In genomic region chr16:57355898-57356414, GRCh38 we compare ENCODE assay signal across 28 cellular contexts. TPM values are rescaled to one million over a fixed set of nuclear protein-coding genes. Genes with fewer than 3 reads are reported as not detected.
"Had no signal": no experiment of that assay in that cellular context is flagged by ENCODE, and none has a peak within 500 bp of the region (broad histone marks: within the 10 kb centered on the region; RNA-seq: fewer than 3 reads in every experiment).

No MANE protein-coding gene starts in this region.

- H3K4me3 ChIP-seq: cardiac muscle cell, SK-N-MC had no signal

- H3K27me3 ChIP-seq: cardiac muscle cell had no signal

- DNase-seq: activated CD4-positive, alpha-beta memory T cell treated with anti-CD3 and anti-CD28 coated beads for 36 hours; activated CD4-positive, alpha-beta T cell treated with anti-CD3 and anti-CD28 coated beads, Interleukin-2, amount 10 ng/mL, durations not matched to agents 7 days and 5 days; activated CD4-positive, CD25-positive, alpha-beta regulatory T cell; activated CD8-positive, alpha-beta memory T cell treated with anti-CD3 and anti-CD28 coated beads for 24 hours; activated gamma-delta T cell; activated naive CD4-positive, alpha-beta T cell treated with anti-CD3 and anti-CD28 coated beads for 36 hours; activated T-cell treated with anti-CD3 and anti-CD28 coated beads, Interleukin-2, amount 50 U/mL, for 1 hour; Kasumi-1; KBM-7; NCI-H1105 treated with DMSO at 0.1 percent for 48 hours; NCI-H1436 treated with DMSO at 0.1 percent for 48 hours; NCI-H187; NCI-H2081; NCI-H510A treated with DMSO at 0.1 percent for 48 hours; NK-92 treated with Interleukin-12 subunit alpha and Interleukin-12 subunit beta, amount 100 ng/mL, for 24 hours; OCI-M1; RPMI8226; T-cell; T-helper 2 cell; T1000 had no signal

- H3K27ac Mint-ChIP-seq: activated CD4-positive, alpha-beta memory T cell treated with anti-CD3 and anti-CD28 coated beads for 36 hours; activated CD4-positive, alpha-beta T cell treated with anti-CD3 and anti-CD28 coated beads, Interleukin-2, amount 10 ng/mL, durations not matched to agents 7 days and 5 days; activated naive CD4-positive, alpha-beta T cell treated with anti-CD3 and anti-CD28 coated beads for 36 hours; activated naive CD8-positive, alpha-beta T cell; brain; T-cell had no signal

- H3K36me3 Mint-ChIP-seq: activated CD4-positive, alpha-beta memory T cell treated with anti-CD3 and anti-CD28 coated beads for 36 hours; activated naive CD8-positive, alpha-beta T cell; brain; T-cell had no signal

- H3K27ac ChIP-seq: cardiac muscle cell, SK-N-MC, VCaP had no signal

- ATAC-seq: Panc1, Right ventricle myocardium inferior, T-cell had no signal

- H3K9me3 Mint-ChIP-seq: activated CD4-positive, alpha-beta memory T cell treated with anti-CD3 and anti-CD28 coated beads for 36 hours; activated CD4-positive, alpha-beta T cell treated with anti-CD3 and anti-CD28 coated beads, Interleukin-2, amount 10 ng/mL, durations not matched to agents 7 days and 5 days; activated naive CD4-positive, alpha-beta T cell treated with anti-CD3 and anti-CD28 coated beads for 36 hours; brain; T-cell had no signal

- H3K4me3 Mint-ChIP-seq: activated CD4-positive, alpha-beta memory T cell treated with anti-CD3 and anti-CD28 coated beads for 36 hours; activated CD4-positive, alpha-beta T cell treated with anti-CD3 and anti-CD28 coated beads, Interleukin-2, amount 10 ng/mL, durations not matched to agents 7 days and 5 days; activated naive CD4-positive, alpha-beta T cell treated with anti-CD3 and anti-CD28 coated beads for 36 hours; activated naive CD8-positive, alpha-beta T cell; brain; T-cell had no signal

- H3K36me3 ChIP-seq: cardiac muscle cell had no signal

- H3K4me1 Mint-ChIP-seq: activated CD4-positive, alpha-beta T cell treated with anti-CD3 and anti-CD28 coated beads, Interleukin-2, amount 10 ng/mL, durations not matched to agents 7 days and 5 days; brain; T-cell had no signal

RNA-seq across cellular contexts. Expression of gene CCL22, which starts 2.6 kb away (rescaled TPM):
- total RNA-seq: astrocyte, Right ventricle myocardium inferior had no signal

RNA-seq across cellular contexts. Expression of gene CX3CL1, which starts 16.3 kb away (rescaled TPM):
- total RNA-seq: activated CD4-positive, alpha-beta memory T cell treated with anti-CD3 and anti-CD28 coated beads for 36 hours; activated CD4-positive, alpha-beta T cell treated with anti-CD3 and anti-CD28 coated beads, Interleukin-2, amount 10 ng/mL, durations not matched to agents 7 days and 5 days; activated naive CD4-positive, alpha-beta T cell treated with anti-CD3 and anti-CD28 coated beads for 36 hours had no signal

RNA-seq across cellular contexts. Expression of gene CCL17, which starts 48.6 kb away (rescaled TPM):
- total RNA-seq: activated naive CD4-positive, alpha-beta T cell treated with anti-CD3 and anti-CD28 coated beads for 36 hours; astrocyte; cardiac muscle cell; Right ventricle myocardium inferior had no signal
- polyA plus RNA-seq: cardiac muscle cell had no signal
